In genomic region chr2:45167885-45168284, GRCh38 we compare ENCODE assay signal across 17 cellular contexts.
DNase-seq lines count a peak whose midpoint lies in the region; ATAC-seq, FAIRE-seq and TF ChIP-seq lines count a peak whose summit lies in the region.
"Had no signal": no experiment of that assay in that cellular context is flagged by ENCODE, and none has a peak within 500 bp of the region (broad histone marks: within the 10 kb centered on the region; RNA-seq: fewer than 3 reads in every experiment).

No MANE protein-coding gene starts in this region.

- H3K4me1 ChIP-seq in A549 = peaks cover 16% of the 10 kb centered on the region
- H3K4me1 ChIP-seq in H9 (ENCODE audit: insufficient read depth, low read length) = no peaks in the 10 kb centered on the region
- H3K4me1 ChIP-seq in neuronal stem cell (ENCODE audit: control insufficient read depth in 2 of 2, insufficient read depth in 1 of 2, low read depth in 1 of 2, low read length in 2 of 2) = peaks cover 3 to 10% of the 10 kb centered on the region in 2 donors
- peaks cover under 1% of the 10 kb centered on the region; the same call in 1 of the 2 replicates for H3K4me1 ChIP-seq in SJCRH30
- H3K4me1 ChIP-seq: uterus had no signal

- H3K23ac ChIP-seq in H9 (ENCODE audit: insufficient read length, low read depth, low read length) = no peak overlapping the region
- H3K23ac ChIP-seq in neuronal stem cell (ENCODE audit: low read depth, low read length, poor library complexity) = no peak overlapping the region

- no peaks in the 10 kb centered on the region for H3K9me3 ChIP-seq in A549
- no peaks in the 10 kb centered on the region for H3K9me3 ChIP-seq in H9 (ENCODE audit: control insufficient read depth, low read depth, low read length)
- H3K9me3 ChIP-seq in neuronal stem cell (replicated peaks in 1 of 2; ENCODE audit: control insufficient read depth in 2 of 2, insufficient read depth in 1 of 2, low read depth in 1 of 2, low read length in 2 of 2) = no peaks in the 10 kb centered on the region
- no peaks in the 10 kb centered on the region for H3K9me3 ChIP-seq in SJCRH30 (replicated peaks)
- H3K9me3 ChIP-seq: mucosa of descending colon, uterus had no signal

- H2BK120ac ChIP-seq in H9 (ENCODE audit: low read depth, low read length, poor library complexity, severe bottlenecking) = no peak overlapping the region
- H2BK120ac ChIP-seq in neuronal stem cell (ENCODE audit: low read depth, low read length) = no peak overlapping the region

- CTCF ChIA-PET in A549 (lab: Yijun Ruan, JAX) = interaction anchor here (0.8 to 3.0 kb wide), 10 partner anchors 8 to 209 kb away, joined by 3 to 9 read pairs (median 4); no protein-coding TSS in a partner anchor

- no peak for DNase-seq in A549 (ENCODE audit: low read depth in 1 of 2, low spot score in 1 of 2)
- no peak for DNase-seq in H9
- peak; percentile 24 for DNase-seq in neuronal stem cell (ENCODE audit: low spot score)
- DNase-seq in COR-L47 (lab: John Stamatoyannopoulos, UW) = no peak
- DNase-seq in SJCRH30 = no peak
- no peak for DNase-seq in SW 1271 (lab: John Stamatoyannopoulos, UW)
- no peak for DNase-seq in foreskin fibroblast
- DNase-seq: activated naive CD8-positive, alpha-beta T cell treated with anti-CD3 and anti-CD28 coated beads, Interleukin-2, amount 50 U/mL, for 24 hours; HCEC 1CT; mucosa of descending colon; NCI-H446 treated with DMSO at 0.1 percent for 48 hours; nucleus accumbens; uterus had no signal

- H4K20me1 ChIP-seq in H9 (ENCODE audit: control insufficient read depth, insufficient read depth, insufficient read length) = no peaks in the 10 kb centered on the region

- no peak for TF ChIP-seq CTCF in A549 (IDR thresholded peaks at IDR 0.05)
- no peak for TF ChIP-seq CTCF in H9 (conservative IDR thresholded peaks at IDR 0.05)
- TF ChIP-seq CTCF in brain (conservative IDR thresholded peaks at IDR 0.05) = no peak
- TF ChIP-seq CTCF in foreskin fibroblast (IDR thresholded peaks at IDR 0.05; ENCODE audit: low read depth, low read length) = no peak

- H3K36me3 Mint-ChIP-seq in H9 (ENCODE audit: insufficient read depth in 1 of 3, low read depth in 3 of 3) = no peaks in the 10 kb centered on the region
- no peaks in the 10 kb centered on the region for H3K36me3 Mint-ChIP-seq in brain

- POLR2A ChIA-PET in A549 (lab: Yijun Ruan, JAX) = interaction anchor here (0.7 to 2.4 kb wide), 5 partner anchors 49 to 483 kb away, joined by 3 to 10 read pairs (median 3); no protein-coding TSS in a partner anchor

- no peak overlapping the region for H3K56ac ChIP-seq in H9 (ENCODE audit: insufficient read length, low read depth, low read length)

- H4K5ac ChIP-seq in H9 (ENCODE audit: insufficient read length, low read depth, low read length) = no peak overlapping the region

- H3K23me2 ChIP-seq in H9 (ENCODE audit: insufficient read length, low read depth, low read length, poor library complexity, severe bottlenecking) = peaks cover 21% of the 10 kb centered on the region

- no peak overlapping the region for H3K27ac Mint-ChIP-seq in H9
- H3K27ac Mint-ChIP-seq in brain = no peak overlapping the region
- H3K27ac Mint-ChIP-seq: activated naive CD8-positive, alpha-beta T cell treated with anti-CD3 and anti-CD28 coated beads, Interleukin-2, amount 50 U/mL, for 24 hours had no signal

- peaks cover 2% of the 10 kb centered on the region; the same call in 1 of the 2 replicates for H3K79me2 ChIP-seq in H9 (ENCODE audit: insufficient read depth, low read length)

- H3K4me3 Mint-ChIP-seq in H9 (peak overlapping the region; percentile 31 to 77; a peak in 2 of 5 replicates), brain (peak overlapping the region; percentile 42 to 88 (median 86))

- H3K9ac ChIP-seq in H9 (ENCODE audit: extremely low read depth, insufficient read length, low read length) (no peak overlapping the region), neuronal stem cell (ENCODE audit: low read depth, low read length, poor library complexity) (no peak overlapping the region)

- H4K8ac ChIP-seq in H9 (replicated peaks; ENCODE audit: insufficient read length, low read depth, low read length) (no peak overlapping the region), neuronal stem cell (ENCODE audit: low read depth, low read length) (no peak overlapping the region)

- peaks cover 91% of the 10 kb centered on the region for H3K27me3 Mint-ChIP-seq in H9 (ENCODE audit: low read depth)
- peaks cover 99% of the 10 kb centered on the region for H3K27me3 Mint-ChIP-seq in brain

- WGBS in A549 (ENCODE audit: missing lambda C conversion rate) = 96% methylated on average over 6 of the region's 6 CpGs
- WGBS in H9 (ENCODE audit: extremely low coverage, insufficient read length, low lambda C conversion rate) = no CpG with 5 or more reads among the region's 6 CpGs
- WGBS in neuronal stem cell (ENCODE audit: extremely low coverage in 2 of 2, insufficient read length in 2 of 2, insufficient replicate concordance in 1 of 2), 2 donors = no CpG with 5 or more reads among the region's 6 CpGs

- TF ChIP-seq RAD21 in A549 (conservative IDR thresholded peaks at IDR 0.05 in 1 of 2, IDR thresholded peaks at IDR 0.05 in 1 of 2) = no peak

- H3K4ac ChIP-seq in H9 (ENCODE audit: low read depth, low read length) = no peak overlapping the region
- H3K4ac ChIP-seq in neuronal stem cell (ENCODE audit: low read length) = no peak overlapping the region

- H2BK12ac ChIP-seq in H9 (ENCODE audit: insufficient read length, low read depth, low read length) = no peak overlapping the region
- H2BK12ac ChIP-seq in neuronal stem cell (ENCODE audit: low read length) = no peak overlapping the region

- H2BK5ac ChIP-seq in H9 (ENCODE audit: insufficient read length, low read length) = no peak overlapping the region
- no peak overlapping the region for H2BK5ac ChIP-seq in neuronal stem cell (ENCODE audit: low read length)

- H4K91ac ChIP-seq in H9 (ENCODE audit: insufficient read length, low read depth, low read length) (no peak overlapping the region), neuronal stem cell (ENCODE audit: low read depth, low read length, poor library complexity) (no peak overlapping the region)

- no peak overlapping the region for H2AFZ ChIP-seq in H9 (ENCODE audit: low read length)
- H2AFZ ChIP-seq in neuronal stem cell (ENCODE audit: low read length) = no peak overlapping the region

- peaks cover 19 to 24% of the 10 kb centered on the region in 2 experiments for H3K4me1 Mint-ChIP-seq in H9
- peaks cover 8% of the 10 kb centered on the region for H3K4me1 Mint-ChIP-seq in brain

- H2BK15ac ChIP-seq in H9 (ENCODE audit: low read depth, low read length) (no peak overlapping the region), neuronal stem cell (ENCODE audit: low read length) (no peak overlapping the region)

- no peak for TF ChIP-seq POLR2A in A549 (IDR thresholded peaks at IDR 0.05; ENCODE audit: low read length)

- H3K79me1 ChIP-seq in H9 (ENCODE audit: insufficient read depth, low read depth, low read length, poor library complexity, severe bottlenecking) (no peaks in the 10 kb centered on the region), neuronal stem cell (ENCODE audit: low read depth, low read length) (no peaks in the 10 kb centered on the region)

- H3K36me3 ChIP-seq in neuronal stem cell (replicated peaks in 1 of 2; ENCODE audit: control insufficient read depth in 2 of 2, insufficient read depth in 2 of 2, low read length in 2 of 2) (no peaks in the 10 kb centered on the region), SJCRH30 (no peaks in the 10 kb centered on the region)
- H3K36me3 ChIP-seq: uterus had no signal

- H3K14ac ChIP-seq in H9 (ENCODE audit: insufficient read depth, low read length) (no peak overlapping the region), neuronal stem cell (ENCODE audit: low read length) (no peak overlapping the region)

- FAIRE-seq in A549 (lab: Jason Lieb, UNC) = peak; percentile 61
- FAIRE-seq: bronchial epithelial cell had no signal

- no peak overlapping the region for H3T11ph ChIP-seq in H9 (ENCODE audit: low read length)

- peak overlapping the region; percentile 88 for H3K4me2 ChIP-seq in A549
- H3K4me2 ChIP-seq in H9 (ENCODE audit: insufficient read depth, insufficient read length, low read length) = no peak overlapping the region
- H3K4me2 ChIP-seq in neuronal stem cell (ENCODE audit: insufficient read depth, low read length, poor library complexity, severe bottlenecking) = no peak overlapping the region

- no peak for TF ChIP-seq EP300 in A549 (IDR thresholded peaks at IDR 0.05)

- H2AK5ac ChIP-seq in H9 (ENCODE audit: insufficient read length, low read length) = no peak overlapping the region
- no peak overlapping the region for H2AK5ac ChIP-seq in neuronal stem cell (ENCODE audit: low read depth, low read length)

- H3K27me3 ChIP-seq in H9 (ENCODE audit: insufficient read depth, low read length) = peaks cover 14% of the 10 kb centered on the region; the same call in 1 of the 2 replicates
- H3K27me3 ChIP-seq in neuronal stem cell (ENCODE audit: control insufficient read depth in 3 of 3, insufficient read depth in 3 of 3, low read depth in 1 of 3, low read length in 3 of 3) = peaks cover 21 to 98% (median 62%) of the 10 kb centered on the region in 3 experiments
- H3K27me3 ChIP-seq in SJCRH30 = no peaks in the 10 kb centered on the region

- H3K27ac ChIP-seq in A549 (no peak overlapping the region; a peak in 2 of 6 replicates), H9 (ENCODE audit: insufficient read length, low read depth, low read length) (no peak overlapping the region), neuronal stem cell (replicated peaks; ENCODE audit: low read length) (no peak overlapping the region), SJCRH30 (no peak overlapping the region)
- H3K27ac ChIP-seq: epithelial cell of prostate had no signal

- no peaks in the 10 kb centered on the region for H3K9me3 Mint-ChIP-seq in H9
- peaks cover 0 to 3% (median 0%) of the 10 kb centered on the region in 5 experiments for H3K9me3 Mint-ChIP-seq in brain
- H3K9me3 Mint-ChIP-seq: activated naive CD8-positive, alpha-beta T cell treated with anti-CD3 and anti-CD28 coated beads, Interleukin-2, amount 50 U/mL, for 24 hours had no signal

- H2BK20ac ChIP-seq in H9 (ENCODE audit: low read depth, low read length, poor library complexity, severe bottlenecking) = no peak overlapping the region

- H3K18ac ChIP-seq in H9 (ENCODE audit: insufficient read length, low read depth, low read length) = no peak overlapping the region
- no peak overlapping the region for H3K18ac ChIP-seq in neuronal stem cell (ENCODE audit: low read length)

- H3K4me3 ChIP-seq in A549 (peak overlapping the region; percentile 78; the same call in 2 of the 3 replicates), neuronal stem cell (ENCODE audit: low read length in 2 of 2) (no peak overlapping the region), SJCRH30 (no peak overlapping the region), foreskin fibroblast (ENCODE audit: low read depth in 1 of 2, low read length in 2 of 2) (no peak overlapping the region)
- H3K4me3 ChIP-seq: mucosa of descending colon had no signal

- no peak for ATAC-seq in A549
- ATAC-seq: activated naive CD8-positive, alpha-beta T cell treated with anti-CD3 and anti-CD28 coated beads, Interleukin-2, amount 50 U/mL, for 24 hours; left colon; mucosa of descending colon had no signal

TF ChIP-seq in A549, 52 proteins besides CTCF, POLR2A, EP300 and RAD21 (continues in another document):
- TF ChIP-seq ZNF302 (CRISPR knock-in tag; IDR thresholded peaks at IDR 0.05) (no peak), CBX8 (IDR thresholded peaks at IDR 0.05) (0 out of 2 replicates have a peak, but pooled peaks have one; percentile 6), SREBF2 (IDR thresholded peaks at IDR 0.05) (no peak), BHLHE40 (IDR thresholded peaks at IDR 0.05; ENCODE audit: low read depth, low read length) (no peak)
